In the genomic region with DNA sequence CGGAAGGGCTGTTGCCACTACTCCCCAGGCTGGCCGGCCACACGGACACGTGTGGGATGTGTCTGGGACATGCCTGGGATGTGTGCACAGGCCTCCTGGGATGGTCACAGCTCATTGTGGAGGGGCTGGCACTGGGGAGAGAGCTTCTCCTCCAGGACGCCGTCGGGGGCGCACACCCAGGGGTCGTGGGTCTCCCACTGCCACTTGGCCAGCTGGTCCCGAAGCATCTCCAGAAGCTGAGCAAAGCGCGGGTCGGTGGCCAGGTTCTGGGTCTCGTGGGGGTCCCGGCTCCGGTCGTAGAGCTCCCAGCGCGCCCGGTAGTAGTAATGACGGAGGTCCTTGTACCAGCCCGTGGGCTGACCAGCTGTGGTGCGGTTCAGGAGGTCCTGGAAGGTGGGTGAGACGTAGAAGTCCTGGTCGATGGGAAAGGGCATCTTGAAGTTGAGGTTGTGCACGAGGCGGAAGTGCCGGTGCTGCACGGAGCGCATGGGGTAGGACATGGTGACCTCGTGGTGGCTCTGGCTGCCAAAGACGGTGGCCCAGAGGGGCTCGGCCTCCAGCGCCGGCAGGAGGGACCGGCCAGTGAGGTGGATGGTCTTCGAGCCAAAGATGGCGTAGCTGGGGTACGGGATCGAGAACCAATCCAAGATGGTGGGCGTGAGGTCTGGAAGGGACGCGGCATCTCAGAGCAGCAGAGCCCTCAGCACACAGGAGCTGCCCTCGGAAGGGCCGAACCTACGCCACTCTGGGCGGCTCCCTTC, we compare ENCODE assay signal across 19 cellular contexts. TPM values are rescaled to one million over a fixed set of nuclear protein-coding genes. Genes with fewer than 3 reads are reported as not detected.
DNase-seq lines count a peak whose midpoint lies in the region; ATAC-seq, FAIRE-seq and TF ChIP-seq lines count a peak whose summit lies in the region.
"Had no signal": no experiment of that assay in that cellular context is flagged by ENCODE, and none has a peak within 500 bp of the region (broad histone marks: within the 10 kb centered on the region; RNA-seq: fewer than 3 reads in every experiment).

No MANE protein-coding gene starts in this region.

- H3K36me3 Mint-ChIP-seq in endodermal cell (ENCODE audit: low read depth): peaks cover 26% of the 10 kb centered on the region
- peaks cover 35 to 36% of the 10 kb centered on the region in 2 donors for H3K36me3 Mint-ChIP-seq in stimulated activated naive B cell treated with anti-CD40 and anti-IgM and Interleukin-4, amounts not matched to agents 10 μg/mL and 1 μg/mL and 100 μg/mL, for 72 hours

- DNase-seq in Right ventricle myocardium inferior (ENCODE audit: missing footprints): peak; percentile 51
- DNase-seq in left ventricle myocardium inferior: no peak
- peak; percentile 46 for DNase-seq in endodermal cell
- DNase-seq in stimulated activated naive B cell treated with anti-CD40 and anti-IgM and Interleukin-4, amounts not matched to agents 10 μg/mL and 1 μg/mL and 100 μg/mL, for 72 hours: no peak
- no peak for DNase-seq in HTR-8/SVneo (ENCODE audit: insufficient read length, low spot score)
- DNase-seq in NCI-H526 treated with DMSO at 0.1 percent for 48 hours (lab: John Stamatoyannopoulos, UW): no peak
- DNase-seq: AML-193; Caco-2; CD4-positive, alpha-beta T cell; HCEC 1CT; HFFc6 had no signal

- no peak overlapping the region for H3K4me3 Mint-ChIP-seq in endodermal cell
- no peak overlapping the region for H3K4me3 Mint-ChIP-seq in stimulated activated naive B cell treated with anti-CD40 and anti-IgM and Interleukin-4, amounts not matched to agents 10 μg/mL and 1 μg/mL and 100 μg/mL, for 72 hours
- H3K4me3 Mint-ChIP-seq: CD4-positive, alpha-beta T cell; HFFc6 had no signal

- peaks cover 63% of the 10 kb centered on the region for H3K36me3 ChIP-seq in left ventricle myocardium inferior
- H3K36me3 ChIP-seq in endodermal cell (ENCODE audit: control insufficient read depth, insufficient read depth, low read length): peaks cover 21% of the 10 kb centered on the region

- H3K4me3 ChIP-seq in left ventricle myocardium inferior: no peak overlapping the region
- H3K4me3 ChIP-seq in endodermal cell (ENCODE audit: low read length): no peak overlapping the region
- H3K4me3 ChIP-seq: A549 had no signal

- H3K27ac ChIP-seq in left ventricle myocardium inferior (replicated peaks): no peak overlapping the region
- no peak overlapping the region for H3K27ac ChIP-seq in endodermal cell (ENCODE audit: low read depth, low read length)
- H3K27ac ChIP-seq: 22Rv1, A549, C4-2B had no signal

- H3K9me3 ChIP-seq in left ventricle myocardium inferior (replicated peaks): no peaks in the 10 kb centered on the region
- no peaks in the 10 kb centered on the region for H3K9me3 ChIP-seq in endodermal cell (ENCODE audit: control insufficient read depth, low read length)
- H3K9me3 ChIP-seq: A549, Caco-2 had no signal

- TF ChIP-seq CTCF in left ventricle myocardium inferior (IDR thresholded peaks at IDR 0.05; ENCODE audit: borderline replicate concordance) (no peak), endodermal cell (conservative IDR thresholded peaks at IDR 0.05) (no peak)

- 94 to 97% methylated on average over 28 to 47 of the region's 47 CpGs for WGBS in endodermal cell (ENCODE audit: insufficient coverage in 1 of 2, insufficient read length in 1 of 2), 2 experiments

- intact Hi-C loops in Right ventricle myocardium inferior (cut with DNase I): no loop called here
- intact Hi-C loops in left ventricle myocardium inferior (cut with micrococcal nuclease): no loop called here

- FAIRE-seq in HTR-8/SVneo (lab: Jason Lieb, UNC): no peak
- FAIRE-seq: A549, D721Med, G401.6, GM12891, GM19239 had no signal

- H3K4me1 Mint-ChIP-seq in endodermal cell: no peaks in the 10 kb centered on the region
- peaks cover 9 to 16% of the 10 kb centered on the region in 2 donors for H3K4me1 Mint-ChIP-seq in stimulated activated naive B cell treated with anti-CD40 and anti-IgM and Interleukin-4, amounts not matched to agents 10 μg/mL and 1 μg/mL and 100 μg/mL, for 72 hours

- H3K27me3 ChIP-seq in left ventricle myocardium inferior (ENCODE audit: low read depth) (no peaks in the 10 kb centered on the region), endodermal cell (ENCODE audit: control insufficient read depth, insufficient read depth, low read length, poor library complexity, severe bottlenecking) (no peaks in the 10 kb centered on the region)

- no peak overlapping the region for H3K9ac ChIP-seq in endodermal cell (ENCODE audit: extremely low read depth, low read length, poor library complexity, severe bottlenecking)

- no peak overlapping the region for H3K27ac Mint-ChIP-seq in endodermal cell
- peak overlapping the region; percentile 31 for H3K27ac Mint-ChIP-seq in stimulated activated naive B cell treated with anti-CD40 and anti-IgM and Interleukin-4, amounts not matched to agents 10 μg/mL and 1 μg/mL and 100 μg/mL, for 72 hours
- H3K27ac Mint-ChIP-seq: CD4-positive, alpha-beta T cell; HFFc6 had no signal

- no peaks in the 10 kb centered on the region for H3K9me3 Mint-ChIP-seq in endodermal cell
- no peaks in the 10 kb centered on the region for H3K9me3 Mint-ChIP-seq in stimulated activated naive B cell treated with anti-CD40 and anti-IgM and Interleukin-4, amounts not matched to agents 10 μg/mL and 1 μg/mL and 100 μg/mL, for 72 hours
- H3K9me3 Mint-ChIP-seq: CD4-positive, alpha-beta T cell; HFFc6 had no signal

- no peaks in the 10 kb centered on the region for H3K27me3 Mint-ChIP-seq in endodermal cell (ENCODE audit: insufficient read depth)
- no peaks in the 10 kb centered on the region for H3K27me3 Mint-ChIP-seq in stimulated activated naive B cell treated with anti-CD40 and anti-IgM and Interleukin-4, amounts not matched to agents 10 μg/mL and 1 μg/mL and 100 μg/mL, for 72 hours
- H3K27me3 Mint-ChIP-seq: CD4-positive, alpha-beta T cell had no signal

- no peak for ATAC-seq in Right ventricle myocardium inferior
- ATAC-seq in stimulated activated naive B cell treated with anti-CD40 and anti-IgM and Interleukin-4, amounts not matched to agents 10 μg/mL and 1 μg/mL and 100 μg/mL, for 72 hours (replicated peaks): no peak
- ATAC-seq: A549 had no signal

- no peaks in the 10 kb centered on the region for H3K4me1 ChIP-seq in left ventricle myocardium inferior
- H3K4me1 ChIP-seq in endodermal cell (ENCODE audit: control insufficient read depth, insufficient read depth, low read length): no peaks in the 10 kb centered on the region
- H3K4me1 ChIP-seq: A549, Caco-2 had no signal

RNA-seq across cellular contexts. Expression of gene SGSH, which starts 9.6 kb away (rescaled TPM):
- total RNA-seq in Right ventricle myocardium inferior: 12.4 TPM
- total RNA-seq in left ventricle myocardium inferior: 10.9 TPM
- 10 to 100 TPM; 40.4 to 42.5 TPM for total RNA-seq in endodermal cell
- 27.5 TPM for polyA plus RNA-seq in endodermal cell (2013, experiment 1 of 2)
- 21.8 TPM for polyA plus RNA-seq in endodermal cell (2013, experiment 2 of 2)

RNA-seq across cellular contexts. Expression of gene SLC26A11, which starts 9.7 kb away (rescaled TPM):
- 3.9 TPM for total RNA-seq in Right ventricle myocardium inferior
- total RNA-seq in left ventricle myocardium inferior: 4.1 TPM
- 10 to 100 TPM; 43.7 to 48.2 TPM for total RNA-seq in endodermal cell
- 25.4 TPM for polyA plus RNA-seq in endodermal cell (2013, experiment 1 of 2)
- 25.1 TPM for polyA plus RNA-seq in endodermal cell (2013, experiment 2 of 2)

RNA-seq across cellular contexts. Expression of gene CARD14, which starts 40.7 kb away (rescaled TPM):
- total RNA-seq in Right ventricle myocardium inferior (not detected), left ventricle myocardium inferior (0.49 TPM), endodermal cell (under 1 TPM in 1 of 2 donors, not detected in 1; 0.31 TPM)
- 0.50 TPM for polyA plus RNA-seq in endodermal cell (2013, experiment 1 of 2)
- polyA plus RNA-seq in endodermal cell (2013, experiment 2 of 2): 0.37 TPM
- total RNA-seq: CD4-positive, alpha-beta T cell; HFFc6 had no signal
- polyA plus RNA-seq: BJ had no signal

RNA-seq across cellular contexts. Expression of gene RNF213, which starts 50.1 kb away (rescaled TPM):
- total RNA-seq in Right ventricle myocardium inferior (28.6 TPM), left ventricle myocardium inferior (25.6 TPM), endodermal cell (100 to 1,000 TPM in 1 of 2 donors, 10 to 100 TPM in 1; 98.8 to 136 TPM)
- 30.0 TPM for polyA plus RNA-seq in endodermal cell (2013, experiment 1 of 2)
- 28.2 TPM for polyA plus RNA-seq in endodermal cell (2013, experiment 2 of 2)

Comparison
In these comparisons a context has a peak if more than half of its experiments do, and no peak if none do; other contexts are left out.
1. DNase-seq: peak in Right ventricle myocardium inferior (single experiment) and endodermal cell (single experiment); none in left ventricle myocardium inferior (single experiment), stimulated activated naive B cell treated with anti-CD40 and anti-IgM and Interleukin-4, amounts not matched to agents 10 μg/mL and 1 μg/mL and 100 μg/mL, for 72 hours (single experiment), HTR-8/SVneo (single experiment) and NCI-H526 treated with DMSO at 0.1 percent for 48 hours (single experiment).